Comparison of ENCODE assay signal across 1 cellular context in the genomic region with DNA sequence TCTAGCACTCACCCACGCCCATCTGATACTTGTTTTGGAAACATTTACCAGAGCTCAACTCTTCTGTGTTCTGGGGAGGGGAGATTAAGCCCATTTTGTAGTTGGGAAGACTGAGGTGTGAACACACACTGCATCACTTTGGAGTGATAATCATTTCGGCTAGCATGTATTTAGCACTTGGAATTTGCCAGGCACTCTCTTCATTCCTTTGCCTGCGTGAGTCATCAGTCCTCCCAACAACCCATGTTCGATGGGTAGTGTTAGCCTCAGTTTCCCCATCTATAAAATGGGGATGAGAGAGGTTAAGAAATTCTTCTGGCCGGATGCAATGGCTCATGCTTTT.
TF ChIP-seq lines count a peak whose summit lies in the region.

No MANE protein-coding gene starts in this region.

TF ChIP-seq in K562, 482 proteins besides CTCF, POLR2A, EP300 and RAD21 (continued from another document and continues in another):
- TF ChIP-seq, protein P1, sequence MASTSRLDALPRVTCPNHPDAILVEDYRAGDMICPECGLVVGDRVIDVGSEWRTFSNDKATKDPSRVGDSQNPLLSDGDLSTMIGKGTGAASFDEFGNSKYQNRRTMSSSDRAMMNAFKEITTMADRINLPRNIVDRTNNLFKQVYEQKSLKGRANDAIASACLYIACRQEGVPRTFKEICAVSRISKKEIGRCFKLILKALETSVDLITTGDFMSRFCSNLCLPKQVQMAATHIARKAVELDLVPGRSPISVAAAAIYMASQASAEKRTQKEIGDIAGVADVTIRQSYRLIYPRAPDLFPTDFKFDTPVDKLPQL (IDR thresholded peaks at IDR 0.05; ENCODE audit: extremely low read depth, insufficient read length) = no peak
- TF ChIP-seq, protein P2, sequence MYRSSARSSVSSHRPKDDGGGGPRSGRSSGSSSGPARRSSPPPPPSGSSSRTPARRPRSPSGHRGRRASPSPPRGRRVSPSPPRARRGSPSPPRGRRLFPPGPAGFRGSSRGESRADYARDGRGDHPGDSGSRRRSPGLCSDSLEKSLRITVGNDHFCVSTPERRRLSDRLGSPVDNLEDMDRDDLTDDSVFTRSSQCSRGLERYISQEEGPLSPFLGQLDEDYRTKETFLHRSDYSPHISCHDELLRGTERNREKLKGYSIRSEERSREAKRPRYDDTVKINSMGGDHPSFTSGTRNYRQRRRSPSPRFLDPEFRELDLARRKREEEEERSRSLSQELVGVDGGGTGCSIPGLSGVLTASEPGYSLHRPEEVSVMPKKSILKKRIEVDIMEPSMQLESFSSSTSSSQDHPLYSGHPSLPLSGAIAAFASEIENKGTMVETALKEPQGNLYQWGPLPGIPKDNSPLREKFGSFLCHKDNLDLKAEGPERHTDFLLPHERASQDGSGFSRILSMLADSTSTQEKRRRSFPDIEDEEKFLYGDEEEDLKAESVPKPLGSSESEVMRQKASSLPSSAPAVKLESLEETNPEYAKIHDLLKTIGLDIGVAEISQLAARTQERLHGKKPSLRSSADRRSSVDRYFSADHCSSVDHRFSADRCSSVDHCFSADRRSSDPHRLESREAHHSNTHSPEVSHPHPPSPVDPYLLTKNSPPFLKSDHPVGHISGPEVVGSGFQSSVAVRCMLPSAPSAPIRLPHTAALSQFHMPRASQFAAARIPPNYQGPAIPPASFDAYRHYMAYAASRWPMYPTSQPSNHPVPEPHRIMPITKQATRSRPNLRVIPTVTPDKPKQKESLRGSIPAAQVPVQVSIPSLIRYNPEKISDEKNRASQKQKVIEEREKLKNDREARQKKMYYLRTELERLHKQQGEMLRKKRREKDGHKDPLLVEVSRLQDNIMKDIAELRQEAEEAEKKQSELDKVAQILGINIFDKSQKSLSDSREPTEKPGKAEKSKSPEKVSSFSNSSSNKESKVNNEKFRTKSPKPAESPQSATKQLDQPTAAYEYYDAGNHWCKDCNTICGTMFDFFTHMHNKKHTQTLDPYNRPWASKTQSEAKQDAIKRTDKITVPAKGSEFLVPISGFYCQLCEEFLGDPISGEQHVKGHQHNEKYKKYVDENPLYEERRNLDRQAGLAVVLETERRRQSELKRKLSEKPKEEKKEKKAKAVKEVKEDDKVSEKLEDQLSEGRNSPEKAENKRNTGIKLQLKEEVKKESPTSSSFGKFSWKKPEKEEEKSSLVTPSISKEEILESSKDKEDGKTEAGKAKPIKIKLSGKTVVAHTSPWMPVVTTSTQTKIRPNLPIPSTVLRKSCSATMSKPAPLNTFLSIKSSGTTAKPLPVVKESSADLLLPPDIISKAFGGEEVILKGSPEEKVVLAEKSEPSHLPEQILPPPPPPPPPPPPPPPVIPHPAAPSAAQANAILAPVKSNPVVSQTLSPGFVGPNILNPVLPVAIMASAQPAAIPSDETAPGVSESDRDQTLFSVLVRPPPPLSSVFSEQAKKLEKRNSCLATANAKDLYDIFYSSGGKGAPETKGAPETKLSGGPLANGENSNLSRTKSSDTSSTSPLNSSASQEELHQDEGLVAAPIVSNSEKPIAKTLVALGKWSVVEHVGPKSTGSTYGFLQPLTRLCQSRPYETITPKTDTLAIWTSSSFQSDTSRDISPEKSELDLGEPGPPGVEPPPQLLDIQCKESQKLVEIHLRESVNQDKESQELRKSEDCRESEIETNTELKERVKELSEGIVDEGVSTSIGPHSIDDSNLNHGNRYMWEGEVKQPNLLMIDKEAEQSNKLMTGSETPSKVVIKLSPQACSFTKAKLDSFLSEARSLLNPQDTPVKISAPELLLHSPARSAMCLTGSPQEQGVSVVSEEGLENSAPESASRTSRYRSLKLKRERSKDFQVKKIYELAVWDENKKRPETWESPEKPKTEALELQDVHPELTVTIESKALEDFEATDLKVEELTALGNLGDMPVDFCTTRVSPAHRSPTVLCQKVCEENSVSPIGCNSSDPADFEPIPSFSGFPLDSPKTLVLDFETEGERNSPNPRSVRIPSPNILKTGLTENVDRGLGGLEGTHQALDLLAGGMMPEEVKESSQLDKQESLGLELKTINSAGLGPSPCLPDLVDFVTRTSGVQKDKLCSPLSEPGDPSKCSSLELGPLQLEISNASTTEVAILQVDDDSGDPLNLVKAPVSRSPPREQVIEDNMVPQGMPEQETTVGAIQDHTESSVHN (IDR thresholded peaks at IDR 0.05; ENCODE audit: borderline replicate concordance in 1 of 2, low read depth in 1 of 2) = no peak
- TF ChIP-seq ZNF165 (CRISPR knock-in tag; IDR thresholded peaks at IDR 0.05; ENCODE audit: borderline replicate concordance) = no peak
- TF ChIP-seq ZNF408 (CRISPR knock-in tag; IDR thresholded peaks at IDR 0.05; ENCODE audit: low read depth) = no peak
- no peak for TF ChIP-seq MEF2D (tag; conservative IDR thresholded peaks at IDR 0.05; ENCODE audit: low read depth)
- peak; percentile 81; the same call in 1 of the 2 replicates for TF ChIP-seq HDAC2 (IDR thresholded peaks at IDR 0.05)
- TF ChIP-seq PHF20 (IDR thresholded peaks at IDR 0.05; ENCODE audit: partially characterized antibody) = no peak
- no peak for TF ChIP-seq LARP7 (IDR thresholded peaks at IDR 0.05)
- TF ChIP-seq, protein P3, sequence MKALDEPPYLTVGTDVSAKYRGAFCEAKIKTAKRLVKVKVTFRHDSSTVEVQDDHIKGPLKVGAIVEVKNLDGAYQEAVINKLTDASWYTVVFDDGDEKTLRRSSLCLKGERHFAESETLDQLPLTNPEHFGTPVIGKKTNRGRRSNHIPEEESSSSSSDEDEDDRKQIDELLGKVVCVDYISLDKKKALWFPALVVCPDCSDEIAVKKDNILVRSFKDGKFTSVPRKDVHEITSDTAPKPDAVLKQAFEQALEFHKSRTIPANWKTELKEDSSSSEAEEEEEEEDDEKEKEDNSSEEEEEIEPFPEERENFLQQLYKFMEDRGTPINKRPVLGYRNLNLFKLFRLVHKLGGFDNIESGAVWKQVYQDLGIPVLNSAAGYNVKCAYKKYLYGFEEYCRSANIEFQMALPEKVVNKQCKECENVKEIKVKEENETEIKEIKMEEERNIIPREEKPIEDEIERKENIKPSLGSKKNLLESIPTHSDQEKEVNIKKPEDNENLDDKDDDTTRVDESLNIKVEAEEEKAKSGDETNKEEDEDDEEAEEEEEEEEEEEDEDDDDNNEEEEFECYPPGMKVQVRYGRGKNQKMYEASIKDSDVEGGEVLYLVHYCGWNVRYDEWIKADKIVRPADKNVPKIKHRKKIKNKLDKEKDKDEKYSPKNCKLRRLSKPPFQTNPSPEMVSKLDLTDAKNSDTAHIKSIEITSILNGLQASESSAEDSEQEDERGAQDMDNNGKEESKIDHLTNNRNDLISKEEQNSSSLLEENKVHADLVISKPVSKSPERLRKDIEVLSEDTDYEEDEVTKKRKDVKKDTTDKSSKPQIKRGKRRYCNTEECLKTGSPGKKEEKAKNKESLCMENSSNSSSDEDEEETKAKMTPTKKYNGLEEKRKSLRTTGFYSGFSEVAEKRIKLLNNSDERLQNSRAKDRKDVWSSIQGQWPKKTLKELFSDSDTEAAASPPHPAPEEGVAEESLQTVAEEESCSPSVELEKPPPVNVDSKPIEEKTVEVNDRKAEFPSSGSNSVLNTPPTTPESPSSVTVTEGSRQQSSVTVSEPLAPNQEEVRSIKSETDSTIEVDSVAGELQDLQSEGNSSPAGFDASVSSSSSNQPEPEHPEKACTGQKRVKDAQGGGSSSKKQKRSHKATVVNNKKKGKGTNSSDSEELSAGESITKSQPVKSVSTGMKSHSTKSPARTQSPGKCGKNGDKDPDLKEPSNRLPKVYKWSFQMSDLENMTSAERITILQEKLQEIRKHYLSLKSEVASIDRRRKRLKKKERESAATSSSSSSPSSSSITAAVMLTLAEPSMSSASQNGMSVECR (CRISPR knock-in tag; IDR thresholded peaks at IDR 0.05) = 0 out of 2 replicates have a peak, but pooled peaks have one; percentile 47
- TF ChIP-seq LCOR (CRISPR knock-in tag; IDR thresholded peaks at IDR 0.05) = no peak
- 0 out of 2 replicates have a peak, but pooled peaks have one; percentile 65 for TF ChIP-seq PTBP1 (IDR thresholded peaks at IDR 0.05; ENCODE audit: low read depth, low read length)
- TF ChIP-seq, protein P4, sequence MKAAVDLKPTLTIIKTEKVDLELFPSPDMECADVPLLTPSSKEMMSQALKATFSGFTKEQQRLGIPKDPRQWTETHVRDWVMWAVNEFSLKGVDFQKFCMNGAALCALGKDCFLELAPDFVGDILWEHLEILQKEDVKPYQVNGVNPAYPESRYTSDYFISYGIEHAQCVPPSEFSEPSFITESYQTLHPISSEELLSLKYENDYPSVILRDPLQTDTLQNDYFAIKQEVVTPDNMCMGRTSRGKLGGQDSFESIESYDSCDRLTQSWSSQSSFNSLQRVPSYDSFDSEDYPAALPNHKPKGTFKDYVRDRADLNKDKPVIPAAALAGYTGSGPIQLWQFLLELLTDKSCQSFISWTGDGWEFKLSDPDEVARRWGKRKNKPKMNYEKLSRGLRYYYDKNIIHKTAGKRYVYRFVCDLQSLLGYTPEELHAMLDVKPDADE (conservative IDR thresholded peaks at IDR 0.05; ENCODE audit: control insufficient read depth, low read depth, low read length) = no peak
- TF ChIP-seq, protein P5, sequence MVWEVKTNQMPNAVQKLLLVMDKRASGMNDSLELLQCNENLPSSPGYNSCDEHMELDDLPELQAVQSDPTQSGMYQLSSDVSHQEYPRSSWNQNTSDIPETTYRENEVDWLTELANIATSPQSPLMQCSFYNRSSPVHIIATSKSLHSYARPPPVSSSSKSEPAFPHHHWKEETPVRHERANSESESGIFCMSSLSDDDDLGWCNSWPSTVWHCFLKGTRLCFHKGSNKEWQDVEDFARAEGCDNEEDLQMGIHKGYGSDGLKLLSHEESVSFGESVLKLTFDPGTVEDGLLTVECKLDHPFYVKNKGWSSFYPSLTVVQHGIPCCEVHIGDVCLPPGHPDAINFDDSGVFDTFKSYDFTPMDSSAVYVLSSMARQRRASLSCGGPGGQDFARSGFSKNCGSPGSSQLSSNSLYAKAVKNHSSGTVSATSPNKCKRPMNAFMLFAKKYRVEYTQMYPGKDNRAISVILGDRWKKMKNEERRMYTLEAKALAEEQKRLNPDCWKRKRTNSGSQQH (CRISPR knock-in tag; IDR thresholded peaks at IDR 0.05) = no peak
- peak; percentile 91; the same call in 1 of the 2 replicates for TF ChIP-seq ADNP (tag; IDR thresholded peaks at IDR 0.05)
- TF ChIP-seq ILF3 (IDR thresholded peaks at IDR 0.05; ENCODE audit: borderline replicate concordance) = no peak
- no peak for TF ChIP-seq BRD9 (IDR thresholded peaks at IDR 0.05; ENCODE audit: low read depth, partially characterized antibody)
- TF ChIP-seq HNRNPLL (IDR thresholded peaks at IDR 0.05; ENCODE audit: low read depth, low read length, poor library complexity, severe bottlenecking) = no peak
- TF ChIP-seq LEF1 (IDR thresholded peaks at IDR 0.05) = no peak
- no peak for TF ChIP-seq TARDBP (IDR thresholded peaks at IDR 0.05)
- TF ChIP-seq ZBTB34 (CRISPR knock-in tag; IDR thresholded peaks at IDR 0.05) = no peak
- no peak for TF ChIP-seq ZNF274 (IDR thresholded peaks at IDR 0.05; ENCODE audit: borderline replicate concordance, low read depth, low read length)
- TF ChIP-seq PRPF4 (IDR thresholded peaks at IDR 0.05; ENCODE audit: insufficient read depth, low read depth, low read length, poor library complexity, severe bottlenecking) = no peak
- TF ChIP-seq POLR2AphosphoS5 (IDR thresholded peaks at IDR 0.05; ENCODE audit: control insufficient read depth, insufficient read depth, low read depth, low read length) = no peak
- no peak for TF ChIP-seq HEY1 (CRISPR knock-in tag; IDR thresholded peaks at IDR 0.05; ENCODE audit: borderline replicate concordance)
- no peak for TF ChIP-seq CC2D1A (IDR thresholded peaks at IDR 0.05)
- TF ChIP-seq PHTF2 (CRISPR knock-in tag; IDR thresholded peaks at IDR 0.05) = no peak
- TF ChIP-seq ATF4 (CRISPR knock-in tag; IDR thresholded peaks at IDR 0.05) = no peak
- TF ChIP-seq, protein P6, sequence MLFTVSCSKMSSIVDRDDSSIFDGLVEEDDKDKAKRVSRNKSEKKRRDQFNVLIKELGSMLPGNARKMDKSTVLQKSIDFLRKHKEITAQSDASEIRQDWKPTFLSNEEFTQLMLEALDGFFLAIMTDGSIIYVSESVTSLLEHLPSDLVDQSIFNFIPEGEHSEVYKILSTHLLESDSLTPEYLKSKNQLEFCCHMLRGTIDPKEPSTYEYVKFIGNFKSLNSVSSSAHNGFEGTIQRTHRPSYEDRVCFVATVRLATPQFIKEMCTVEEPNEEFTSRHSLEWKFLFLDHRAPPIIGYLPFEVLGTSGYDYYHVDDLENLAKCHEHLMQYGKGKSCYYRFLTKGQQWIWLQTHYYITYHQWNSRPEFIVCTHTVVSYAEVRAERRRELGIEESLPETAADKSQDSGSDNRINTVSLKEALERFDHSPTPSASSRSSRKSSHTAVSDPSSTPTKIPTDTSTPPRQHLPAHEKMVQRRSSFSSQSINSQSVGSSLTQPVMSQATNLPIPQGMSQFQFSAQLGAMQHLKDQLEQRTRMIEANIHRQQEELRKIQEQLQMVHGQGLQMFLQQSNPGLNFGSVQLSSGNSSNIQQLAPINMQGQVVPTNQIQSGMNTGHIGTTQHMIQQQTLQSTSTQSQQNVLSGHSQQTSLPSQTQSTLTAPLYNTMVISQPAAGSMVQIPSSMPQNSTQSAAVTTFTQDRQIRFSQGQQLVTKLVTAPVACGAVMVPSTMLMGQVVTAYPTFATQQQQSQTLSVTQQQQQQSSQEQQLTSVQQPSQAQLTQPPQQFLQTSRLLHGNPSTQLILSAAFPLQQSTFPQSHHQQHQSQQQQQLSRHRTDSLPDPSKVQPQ (CRISPR knock-in tag; IDR thresholded peaks at IDR 0.05; ENCODE audit: borderline replicate concordance) = no peak
- TF ChIP-seq CHD4 (IDR thresholded peaks at IDR 0.05; ENCODE audit: insufficient read depth, insufficient replicate concordance, low read depth, low read length, poor library complexity, severe bottlenecking) = peak; percentile 93
- TF ChIP-seq ATF6 (CRISPR knock-in tag; IDR thresholded peaks at IDR 0.05) = no peak
